In the genomic region with DNA sequence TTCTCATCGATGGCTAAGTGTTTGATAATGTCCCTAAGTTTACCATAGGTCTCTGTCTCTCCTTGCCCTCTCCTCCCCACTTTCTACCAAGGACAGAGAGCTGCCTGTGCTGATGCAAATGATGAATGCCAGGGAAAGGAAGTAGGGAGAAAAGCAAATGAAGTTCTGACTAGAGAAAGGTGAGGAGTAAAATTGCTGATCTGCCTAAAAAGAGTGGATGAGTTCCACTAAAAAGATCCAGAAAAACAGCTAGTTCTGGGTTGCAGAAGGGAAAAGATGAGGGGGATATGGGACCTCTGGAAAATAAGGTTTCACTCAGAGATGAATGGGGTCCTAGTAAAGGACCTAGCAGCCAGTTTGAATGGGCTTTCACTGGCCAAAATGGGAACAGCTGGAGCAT, we compare ENCODE assay signal across 20 cellular contexts. TPM values are rescaled to one million over a fixed set of nuclear protein-coding genes. Genes with fewer than 3 reads are reported as not detected.
"Had no signal": no experiment of that assay in that cellular context is flagged by ENCODE, and none has a peak within 500 bp of the region (broad histone marks: within the 10 kb centered on the region; RNA-seq: fewer than 3 reads in every experiment).

No MANE protein-coding gene starts in this region.

- DNase-seq: colonic mucosa; dermis blood vessel endothelial cell; effector memory CD4-positive, alpha-beta T cell; kidney; left lung; lower lobe of right lung; naive thymus-derived CD8-positive, alpha-beta T cell; nephron progenitor cell; nucleus accumbens; ovary; spleen; stimulated activated CD4-positive, alpha-beta T cell treated with anti-CD3 and anti-CD28 coated beads, Interleukin-2, amount 100 ng/mL, for 48 hours; stimulated activated naive B cell treated with anti-CD40 and anti-IgM and Interleukin-4, amounts not matched to agents 10 μg/mL and 1 μg/mL and 100 μg/mL, for 72 hours; transverse colon; upper lobe of right lung; uterus had no signal

- H3K36me3 ChIP-seq: colonic mucosa, left lung, lower lobe of right lung, ovary, suprapubic skin, transverse colon, upper lobe of right lung, uterus had no signal

- ATAC-seq: left lung; lower lobe of right lung; naive thymus-derived CD8-positive, alpha-beta T cell; stimulated activated naive B cell treated with anti-CD40 and anti-IgM and Interleukin-4, amounts not matched to agents 10 μg/mL and 1 μg/mL and 100 μg/mL, for 72 hours; upper lobe of right lung had no signal

- H3K9me3 ChIP-seq: colonic mucosa, left lung, lower lobe of right lung, ovary, spleen, suprapubic skin, transverse colon, upper lobe of right lung, uterus had no signal

- H3K4me1 ChIP-seq: upper lobe of right lung, uterus had no signal

- H3K4me2 ChIP-seq: hepatocyte had no signal

- H3K4me3 ChIP-seq: colonic mucosa, hepatocyte, left lung, lower lobe of right lung, ovary, skin epidermis, spleen, suprapubic skin, transverse colon, upper lobe of right lung, uterus had no signal

- H3K27ac ChIP-seq: colonic mucosa, hepatocyte, left lung, lower lobe of right lung, ovary, skin epidermis, spleen, transverse colon, upper lobe of right lung, uterus had no signal

- FAIRE-seq: frontal cortex, kidney had no signal

- H3K27me3 ChIP-seq: colonic mucosa, hepatocyte, left lung, ovary, spleen, suprapubic skin, transverse colon, upper lobe of right lung, uterus had no signal

RNA-seq across cellular contexts. Expression of a gene that starts 13.8 kb away (rescaled TPM):
- total RNA-seq: naive thymus-derived CD8-positive, alpha-beta T cell had no signal
